Comparison of ENCODE assay signal across 1 cellular context in the genomic region with DNA sequence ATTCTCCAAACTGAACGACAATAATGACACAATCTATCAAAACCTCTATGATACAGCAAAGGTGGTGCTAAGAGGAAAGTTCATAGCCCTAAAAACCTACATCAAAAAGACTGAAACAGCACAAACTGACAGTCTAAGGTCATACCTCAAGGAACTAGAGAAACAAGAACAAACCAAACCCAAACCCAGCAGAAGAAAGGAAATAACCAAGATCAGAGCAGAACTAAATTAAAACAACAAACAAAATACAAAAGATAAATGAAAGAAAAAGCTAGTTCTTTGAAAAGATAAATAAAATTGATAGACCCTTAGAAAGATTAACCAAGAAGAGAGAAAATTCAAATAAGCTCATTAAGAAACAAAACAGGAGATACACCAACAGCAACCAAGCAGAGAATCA.
TF ChIP-seq lines count a peak whose summit lies in the region.
"Not testable (repeated sequence)": the region's sequence is repeated elsewhere in the genome, so short reads cannot be mapped to it uniquely, and the experiment has no call there.

No MANE protein-coding gene starts in this region.

TF ChIP-seq in HepG2, 621 proteins besides CTCF, POLR2A, EP300 and RAD21 (continued from another document):
- TF ChIP-seq, protein P1, sequence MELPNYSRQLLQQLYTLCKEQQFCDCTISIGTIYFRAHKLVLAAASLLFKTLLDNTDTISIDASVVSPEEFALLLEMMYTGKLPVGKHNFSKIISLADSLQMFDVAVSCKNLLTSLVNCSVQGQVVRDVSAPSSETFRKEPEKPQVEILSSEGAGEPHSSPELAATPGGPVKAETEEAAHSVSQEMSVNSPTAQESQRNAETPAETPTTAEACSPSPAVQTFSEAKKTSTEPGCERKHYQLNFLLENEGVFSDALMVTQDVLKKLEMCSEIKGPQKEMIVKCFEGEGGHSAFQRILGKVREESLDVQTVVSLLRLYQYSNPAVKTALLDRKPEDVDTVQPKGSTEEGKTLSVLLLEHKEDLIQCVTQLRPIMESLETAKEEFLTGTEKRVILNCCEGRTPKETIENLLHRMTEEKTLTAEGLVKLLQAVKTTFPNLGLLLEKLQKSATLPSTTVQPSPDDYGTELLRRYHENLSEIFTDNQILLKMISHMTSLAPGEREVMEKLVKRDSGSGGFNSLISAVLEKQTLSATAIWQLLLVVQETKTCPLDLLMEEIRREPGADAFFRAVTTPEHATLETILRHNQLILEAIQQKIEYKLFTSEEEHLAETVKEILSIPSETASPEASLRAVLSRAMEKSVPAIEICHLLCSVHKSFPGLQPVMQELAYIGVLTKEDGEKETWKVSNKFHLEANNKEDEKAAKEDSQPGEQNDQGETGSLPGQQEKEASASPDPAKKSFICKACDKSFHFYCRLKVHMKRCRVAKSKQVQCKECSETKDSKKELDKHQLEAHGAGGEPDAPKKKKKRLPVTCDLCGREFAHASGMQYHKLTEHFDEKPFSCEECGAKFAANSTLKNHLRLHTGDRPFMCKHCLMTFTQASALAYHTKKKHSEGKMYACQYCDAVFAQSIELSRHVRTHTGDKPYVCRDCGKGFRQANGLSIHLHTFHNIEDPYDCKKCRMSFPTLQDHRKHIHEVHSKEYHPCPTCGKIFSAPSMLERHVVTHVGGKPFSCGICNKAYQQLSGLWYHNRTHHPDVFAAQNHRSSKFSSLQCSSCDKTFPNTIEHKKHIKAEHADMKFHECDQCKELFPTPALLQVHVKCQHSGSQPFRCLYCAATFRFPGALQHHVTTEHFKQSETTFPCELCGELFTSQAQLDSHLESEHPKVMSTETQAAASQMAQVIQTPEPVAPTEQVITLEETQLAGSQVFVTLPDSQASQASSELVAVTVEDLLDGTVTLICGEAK (IDR thresholded peaks at IDR 0.05): peak; percentile 27; the same call in 1 of the 2 replicates
- TF ChIP-seq, protein P1 (CRISPR knock-in tag; IDR thresholded peaks at IDR 0.05): not testable (repeated sequence)
